17 cellular contexts compared by ENCODE assay signal in the genomic region with DNA sequence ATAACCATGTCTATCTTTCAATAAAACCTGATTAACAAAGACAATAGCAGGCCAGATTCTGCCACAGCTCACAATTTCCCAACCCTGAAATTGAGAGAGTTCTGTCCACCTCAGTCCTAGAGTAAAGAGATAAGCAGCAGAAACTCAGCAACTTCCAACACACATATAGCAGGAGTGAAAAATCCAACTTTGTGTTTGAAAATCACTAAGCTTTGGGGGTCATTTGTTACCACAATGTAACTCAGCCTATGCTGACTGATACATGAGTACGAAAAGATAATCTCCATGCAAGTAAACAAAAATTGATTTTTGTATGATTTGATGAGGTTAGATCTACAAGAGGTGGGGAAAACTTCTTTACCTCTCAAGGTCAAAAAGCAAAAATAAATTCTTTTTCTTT.
DNase-seq lines count a peak whose midpoint lies in the region; ATAC-seq and TF ChIP-seq lines count a peak whose summit lies in the region.
"Had no signal": no experiment of that assay in that cellular context is flagged by ENCODE, and none has a peak within 500 bp of the region (broad histone marks: within the 10 kb centered on the region; RNA-seq: fewer than 3 reads in every experiment).

No MANE protein-coding gene starts in this region.

- no peak overlapping the region for H4K8ac ChIP-seq in mesenchymal stem cell (ENCODE audit: low read length)

- no peaks in the 10 kb centered on the region for H4K20me1 ChIP-seq in PC-3 (ENCODE audit: low read length)
- H4K20me1 ChIP-seq: BLaER1 had no signal

- H2BK12ac ChIP-seq in mesenchymal stem cell (ENCODE audit: low read length in 2 of 2): no peak overlapping the region

- no TSS peak for BruUV-seq in PC-3 (replicated peaks; lab: Mats Ljungman, UMichigan)

- ATAC-seq in GM19351 (IDR thresholded peaks at IDR 0.05; ENCODE audit: unreplicated experiment) (no peak), PC-3 (no peak)
- ATAC-seq: A549 had no signal

- peaks cover 39% of the 10 kb centered on the region for H3K4me1 ChIP-seq in ACC112 (ENCODE audit: control insufficient read depth, insufficient read depth, low read length, unreplicated experiment)
- peaks cover 45% of the 10 kb centered on the region for H3K4me1 ChIP-seq in adipocyte (ENCODE audit: control insufficient read depth, insufficient read depth, low read length)
- peaks cover 17% of the 10 kb centered on the region for H3K4me1 ChIP-seq in mesenchymal stem cell (ENCODE audit: control insufficient read depth, insufficient read depth, low read depth, low read length)
- peaks cover 52% of the 10 kb centered on the region for H3K4me1 ChIP-seq in skeletal muscle satellite cell (ENCODE audit: control insufficient read depth, insufficient read depth, low read length)
- peaks cover 8 to 16% of the 10 kb centered on the region in 2 donors for H3K4me1 ChIP-seq in thyroid gland
- H3K4me1 ChIP-seq in PC-3 (ENCODE audit: insufficient read depth, low read length): no peaks in the 10 kb centered on the region
- H3K4me1 ChIP-seq: A549 had no signal

- H3K9me3 ChIP-seq in adipocyte (ENCODE audit: control insufficient read depth, low read length) (peaks cover 7% of the 10 kb centered on the region), mesenchymal stem cell (ENCODE audit: control insufficient read depth, low read length) (no peaks in the 10 kb centered on the region), skeletal muscle satellite cell (replicated peaks; ENCODE audit: low read length) (no peaks in the 10 kb centered on the region), thyroid gland (no peaks in the 10 kb centered on the region), PC-3 (ENCODE audit: low read length) (no peaks in the 10 kb centered on the region)
- H3K9me3 ChIP-seq: A549, BLaER1 had no signal

- no peak overlapping the region for H3K23ac ChIP-seq in mesenchymal stem cell (ENCODE audit: low read length in 2 of 2)

- POLR2A ChIA-PET in PC-3 (lab: Charles Lee; ENCODE audit: unreplicated experiment): no interaction called here

- no peak overlapping the region for H2BK120ac ChIP-seq in mesenchymal stem cell (ENCODE audit: low read depth, low read length)

- H2BK5ac ChIP-seq in mesenchymal stem cell (ENCODE audit: low read depth, low read length, poor library complexity, severe bottlenecking): no peak overlapping the region

- no peak overlapping the region for H2BK15ac ChIP-seq in mesenchymal stem cell (ENCODE audit: low read depth, poor library complexity, severe bottlenecking)

- WGBS in mesenchymal stem cell: no CpG with 5 or more reads among the region's 1 CpG
- 91 to 97% methylated on average over 1 of the region's 1 CpG for WGBS in thyroid gland, 2 donors

- 0 out of 2 replicates have a peak, but pooled peaks cover 3% of the 10 kb centered on the region for H3K36me3 ChIP-seq in ACC112 (ENCODE audit: insufficient read depth, low read length)
- no peaks in the 10 kb centered on the region for H3K36me3 ChIP-seq in adipocyte (ENCODE audit: control insufficient read depth, insufficient read depth, low read length, severe bottlenecking)
- no peaks in the 10 kb centered on the region for H3K36me3 ChIP-seq in mesenchymal stem cell (ENCODE audit: control insufficient read depth in 1 of 2, insufficient read depth in 2 of 2, low read depth in 1 of 2, low read length in 2 of 2)
- H3K36me3 ChIP-seq in skeletal muscle satellite cell (ENCODE audit: insufficient read depth, low read length): no peaks in the 10 kb centered on the region
- no peaks in the 10 kb centered on the region for H3K36me3 ChIP-seq in thyroid gland
- H3K36me3 ChIP-seq in PC-3 (ENCODE audit: low read depth, low read length): no peaks in the 10 kb centered on the region
- H3K36me3 ChIP-seq: BLaER1 had no signal

- H3K79me2 ChIP-seq in ACC112 (ENCODE audit: control insufficient read depth, insufficient read depth, low read length, unreplicated experiment) (no peaks in the 10 kb centered on the region), PC-3 (ENCODE audit: low read length) (no peaks in the 10 kb centered on the region)

- H3K4me3 ChIP-seq in ACC112 (ENCODE audit: low read depth, low read length) (no peak overlapping the region), adipocyte (ENCODE audit: low read length) (no peak overlapping the region), mesenchymal stem cell (ENCODE audit: insufficient read depth in 1 of 2, low read depth in 1 of 2, low read length in 2 of 2) (no peak overlapping the region), skeletal muscle satellite cell (ENCODE audit: low read length) (no peak overlapping the region), thyroid gland (replicated peaks in 1 of 3) (no peak overlapping the region), PC-3 (ENCODE audit: low read length) (no peak overlapping the region)
- H3K4me3 ChIP-seq: A549, BLaER1 had no signal

- intact Hi-C loops in thyroid gland (cut with DNase I): no loop called here
- intact Hi-C loops in PC-3 (cut with micrococcal nuclease): no loop called here

- no peak for TF ChIP-seq POLR2A in thyroid gland (IDR thresholded peaks at IDR 0.05)

- CTCF ChIA-PET in PC-3 (lab: Charles Lee): no interaction called here

- no peak overlapping the region for H2AK5ac ChIP-seq in mesenchymal stem cell (ENCODE audit: low read length, severe bottlenecking)

- H3K27me3 ChIP-seq in ACC112 (ENCODE audit: insufficient read depth, low read length): no peaks in the 10 kb centered on the region
- no peaks in the 10 kb centered on the region for H3K27me3 ChIP-seq in adipocyte (replicated peaks; ENCODE audit: control insufficient read depth, insufficient read depth, low read length)
- no peaks in the 10 kb centered on the region for H3K27me3 ChIP-seq in mesenchymal stem cell (ENCODE audit: control insufficient read depth in 1 of 2, insufficient read depth in 1 of 2, low read length in 2 of 2)
- H3K27me3 ChIP-seq in skeletal muscle satellite cell (ENCODE audit: control insufficient read depth, insufficient read depth, low read length): no peaks in the 10 kb centered on the region
- no peaks in the 10 kb centered on the region for H3K27me3 ChIP-seq in thyroid gland
- no peaks in the 10 kb centered on the region for H3K27me3 ChIP-seq in PC-3 (ENCODE audit: low read length)
- H3K27me3 ChIP-seq: BLaER1 had no signal

- DNase-seq in adipocyte (ENCODE audit: low read depth) (no peak), mesenchymal stem cell (no peak), thyroid gland (no peak), PC-3 (no peak)
- no peak for DNase-seq in activated T-cell treated with anti-CD3 and anti-CD28 coated beads, Interleukin-2, amount 50 U/mL, for 1 hour
- DNase-seq: CD4-positive, alpha-beta memory T cell; GF-D8; KBM-7; NCI-H1105; NCI-H1694 treated with DMSO at 0.1 percent for 48 hours; OCI-M1; SHP77 treated with DMSO at 0.1 percent for 48 hours had no signal

- H3K4me2 ChIP-seq in mesenchymal stem cell (ENCODE audit: low read length, poor library complexity, severe bottlenecking) (no peak overlapping the region), skeletal muscle satellite cell (ENCODE audit: low read length) (no peak overlapping the region), PC-3 (ENCODE audit: low read length) (no peak overlapping the region)
- H3K4me2 ChIP-seq: A549, BLaER1 had no signal

- H3K27ac ChIP-seq in ACC112 (ENCODE audit: low read depth, low read length) (peak overlapping the region; percentile 67), mesenchymal stem cell (ENCODE audit: low read length, poor library complexity, severe bottlenecking) (no peak overlapping the region), thyroid gland (no peak overlapping the region), PC-3 (ENCODE audit: low read length) (no peak overlapping the region)
- H3K27ac ChIP-seq: A549, BLaER1 had no signal

- no peaks in the 10 kb centered on the region for H3F3A ChIP-seq in PC-3 (ENCODE audit: low read length, unreplicated experiment)

- H3K18ac ChIP-seq in mesenchymal stem cell (ENCODE audit: low read depth in 1 of 2, low read length in 2 of 2): no peak overlapping the region

- TF ChIP-seq CTCF in thyroid gland (IDR thresholded peaks at IDR 0.05) (no peak), PC-3 (conservative IDR thresholded peaks at IDR 0.05; ENCODE audit: low read depth, low read length) (no peak)

- H3K4ac ChIP-seq in mesenchymal stem cell (ENCODE audit: low read depth in 1 of 2, low read length in 2 of 2): no peak overlapping the region

- H3K14ac ChIP-seq in mesenchymal stem cell (ENCODE audit: low read length in 2 of 2): no peak overlapping the region

- peak overlapping the region; percentile 86 for H2AFZ ChIP-seq in ACC112 (ENCODE audit: low read length, unreplicated experiment)
- H2AFZ ChIP-seq in mesenchymal stem cell (ENCODE audit: low read depth, low read length): no peak overlapping the region
- no peak overlapping the region for H2AFZ ChIP-seq in PC-3 (ENCODE audit: low read length)

- no peaks in the 10 kb centered on the region for H3K9me2 ChIP-seq in PC-3 (replicated peaks; ENCODE audit: low read length)

- H4K91ac ChIP-seq in mesenchymal stem cell (ENCODE audit: low read length): no peak overlapping the region

- no peaks in the 10 kb centered on the region for H3K79me1 ChIP-seq in mesenchymal stem cell (replicated peaks; ENCODE audit: low read length, poor library complexity, severe bottlenecking)

- H3K9ac ChIP-seq in adipocyte (ENCODE audit: low read length) (peak overlapping the region; percentile 71), mesenchymal stem cell (ENCODE audit: low read length) (peak overlapping the region; percentile 73), skeletal muscle satellite cell (ENCODE audit: low read depth, low read length) (peak overlapping the region; percentile 69), PC-3 (ENCODE audit: low read length) (no peak overlapping the region)
- H3K9ac ChIP-seq: BLaER1 had no signal
